In the genomic region with DNA sequence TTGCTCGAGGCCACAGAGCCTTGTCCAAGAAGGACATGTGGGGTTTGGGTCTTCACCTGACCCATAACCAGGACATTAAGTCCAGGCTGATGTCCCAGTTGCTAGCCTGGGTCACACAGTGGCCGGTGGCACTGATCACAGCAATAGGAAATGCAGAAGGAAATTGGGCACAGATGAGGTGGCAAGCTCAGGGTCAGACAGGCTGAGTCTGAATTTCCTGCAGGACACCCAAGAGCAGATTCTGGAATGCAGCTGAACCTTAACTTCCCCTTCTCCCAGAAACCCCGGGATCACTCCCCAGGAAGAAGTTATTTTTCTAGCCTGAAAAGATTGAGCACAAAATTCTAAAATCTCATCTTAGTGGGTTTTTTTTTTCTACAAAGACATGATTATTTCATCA, we compare ENCODE assay signal across 8 cellular contexts.
"Had no signal": no experiment of that assay in that cellular context is flagged by ENCODE, and none has a peak within 500 bp of the region (broad histone marks: within the 10 kb centered on the region; RNA-seq: fewer than 3 reads in every experiment).

No MANE protein-coding gene starts in this region.

- H3K36me3 Mint-ChIP-seq: IgD-negative memory B cell had no signal

- H3K27ac ChIP-seq: GM23248 had no signal

- H3K27ac Mint-ChIP-seq: IgD-negative memory B cell had no signal

- H3K4me1 Mint-ChIP-seq: H9, IgD-negative memory B cell had no signal

- DNase-seq: GM23248, GOT3, H9, HCEC 1CT, KBM-7 had no signal

- FAIRE-seq: H54, HepG2 had no signal

- ATAC-seq: HepG2 had no signal

- H3K9ac ChIP-seq: GM23248 had no signal

- H3K27me3 Mint-ChIP-seq: IgD-negative memory B cell had no signal

- H3K4me3 Mint-ChIP-seq: H9, IgD-negative memory B cell had no signal

- H3K4me3 ChIP-seq: GM23248 had no signal
